Comparison of ENCODE assay signal across 1 cellular context in the genomic region with DNA sequence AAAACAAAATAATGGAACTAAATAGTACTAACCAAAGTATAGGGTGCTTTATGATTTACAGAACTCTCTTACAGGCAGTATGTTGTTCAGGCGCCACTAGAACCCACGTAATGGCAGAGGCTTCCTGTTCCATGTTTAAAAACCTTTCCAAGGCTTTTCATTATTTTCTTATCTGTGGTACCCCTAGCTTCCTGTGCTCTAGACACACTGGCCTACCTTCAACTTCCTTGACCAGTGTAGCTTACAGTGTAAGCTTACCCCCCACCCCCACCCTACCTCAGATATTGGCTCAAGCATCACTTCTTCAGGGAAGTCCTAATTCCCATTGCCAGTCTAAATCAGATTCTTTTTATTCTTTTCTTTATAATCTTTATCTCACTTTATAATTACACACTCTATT.
TF ChIP-seq lines count a peak whose summit lies in the region.

No MANE protein-coding gene starts in this region.

TF ChIP-seq in neural cell, 6 proteins besides CTCF, POLR2A, EP300 and RAD21:
- TF ChIP-seq SMC3 (conservative IDR thresholded peaks at IDR 0.05; ENCODE audit: poor library complexity) (no peak), REST (IDR thresholded peaks at IDR 0.05; ENCODE audit: borderline replicate concordance) (no peak), MXI1 (conservative IDR thresholded peaks at IDR 0.05; ENCODE audit: poor library complexity, severe bottlenecking) (no peak), EZH2 (IDR thresholded peaks at IDR 0.05; ENCODE audit: borderline replicate concordance, insufficient read depth, low read length, poor library complexity, severe bottlenecking) (no peak), TAF1 (IDR thresholded peaks at IDR 0.05; ENCODE audit: low read depth) (no peak), POLR2AphosphoS5 (IDR thresholded peaks at IDR 0.05) (no peak)
TF ChIP-seq in neural cell: peak in this region for 0.
